Comparison of ENCODE assay signal across 8 cellular contexts in genomic region chr1:196651637-196652215, GRCh38. TPM values are rescaled to one million over a fixed set of nuclear protein-coding genes. Genes with fewer than 3 reads are reported as not detected.
A peak's percentile ranks its signal among the peaks of the same experiment; 100 is the strongest.
DNase-seq lines count a peak whose midpoint lies in the region; ATAC-seq and TF ChIP-seq lines count a peak whose summit lies in the region.

Gene CFH (plus strand): TSS chr1:196652043. CDS start chr1:196652118, 75 bp downstream.

- intact Hi-C loops in CD8-positive, alpha-beta T cell (cut with DNase I, micrococcal nuclease): no loop called here

- no peaks in the 10 kb centered on the region for H3K27me3 Mint-ChIP-seq in CD8-positive, alpha-beta T cell (ENCODE audit: low read depth)
- H3K27me3 Mint-ChIP-seq in nephron progenitor cell (ENCODE audit: low read depth, poor library complexity): no peaks in the 10 kb centered on the region

- H3K27ac Mint-ChIP-seq in CD8-positive, alpha-beta T cell: peak within 1 kb of the TSS; percentile 24
- no peak within 1 kb of the TSS for H3K27ac Mint-ChIP-seq in nephron progenitor cell

- CTCF ChIA-PET in CD8-positive, alpha-beta T cell (lab: Charles Lee): no interaction called here

- peaks cover 6% of the 10 kb centered on the region for H3K4me1 ChIP-seq in CD8-positive, alpha-beta T cell (ENCODE audit: insufficient read depth, low read length)

- H3K9me3 Mint-ChIP-seq in CD8-positive, alpha-beta T cell: no peaks in the 10 kb centered on the region
- no peaks in the 10 kb centered on the region for H3K9me3 Mint-ChIP-seq in nephron progenitor cell

- peak within 1 kb of the TSS; percentile 59 for H3K4me3 Mint-ChIP-seq in CD8-positive, alpha-beta T cell
- H3K4me3 Mint-ChIP-seq in nephron progenitor cell: no peak within 1 kb of the TSS

- POLR2A ChIA-PET in CD8-positive, alpha-beta T cell (lab: Charles Lee): no interaction called here

- H3K36me3 ChIP-seq in CD8-positive, alpha-beta T cell (ENCODE audit: insufficient read depth, low read length): no peaks in the 10 kb centered on the region

- H3K4me1 Mint-ChIP-seq in CD8-positive, alpha-beta T cell (ENCODE audit: low read depth): peaks cover 18% of the 10 kb centered on the region
- H3K4me1 Mint-ChIP-seq in nephron progenitor cell: no peaks in the 10 kb centered on the region

- H3K4me3 ChIP-seq in CD8-positive, alpha-beta T cell (ENCODE audit: low read depth, low read length): no peak within 1 kb of the TSS
- H3K4me3 ChIP-seq in epithelial cell of esophagus (ENCODE audit: low read length): peak within 1 kb of the TSS; percentile 35

- H3K27ac ChIP-seq in CD8-positive, alpha-beta T cell (ENCODE audit: low read depth, low read length): no peak within 1 kb of the TSS

- no peaks in the 10 kb centered on the region for H3K27me3 ChIP-seq in CD8-positive, alpha-beta T cell (ENCODE audit: insufficient read depth, low read length)

- no peaks in the 10 kb centered on the region for H3K9me3 ChIP-seq in CD8-positive, alpha-beta T cell (ENCODE audit: low read length)

- ATAC-seq in CD8-positive, alpha-beta T cell: no peak
- ATAC-seq in omental fat pad (ENCODE audit: low FRiP score) (peak; percentile 78), HG03045 (IDR thresholded peaks at IDR 0.05; ENCODE audit: unreplicated experiment) (no peak)

- no peak for TF ChIP-seq CTCF in CD8-positive, alpha-beta T cell (IDR thresholded peaks at IDR 0.05)
- no peak for TF ChIP-seq CTCF in epithelial cell of esophagus (IDR thresholded peaks at IDR 0.05; ENCODE audit: insufficient read depth, low read depth, low read length, missing control alignments)
- TF ChIP-seq CTCF in omental fat pad (IDR thresholded peaks at IDR 0.05): no peak
- TF ChIP-seq CTCF in nephron progenitor cell (IDR thresholded peaks at IDR 0.05): no peak

- H3K36me3 Mint-ChIP-seq in CD8-positive, alpha-beta T cell: no peaks in the 10 kb centered on the region
- H3K36me3 Mint-ChIP-seq in nephron progenitor cell (ENCODE audit: low read depth): no peaks in the 10 kb centered on the region

- no peak for DNase-seq in CD8-positive, alpha-beta T cell
- DNase-seq in RPMI7951 (ENCODE audit: low read depth) (peak; percentile 64), epithelial cell of esophagus (ENCODE audit: low read depth) (peak; percentile 55), omental fat pad (ENCODE audit: low spot score) (no peak), nephron progenitor cell (no peak), DMS79 (lab: John Stamatoyannopoulos, UW) (no peak)
- DNase-seq in activated naive CD4-positive, alpha-beta T cell (lab: John Stamatoyannopoulos, UW): no peak

RNA-seq across cellular contexts. Expression of gene CFH, which starts in this region (rescaled TPM):
- total RNA-seq in CD8-positive, alpha-beta T cell: 1 to 10 TPM; 1.3 to 2.6 TPM
- 2.3 and 2.9 TPM in 2 replicates for total RNA-seq in RPMI7951 (2014; rRNA removed; shearing (Covaris generic))
- total RNA-seq in omental fat pad: 100 to 1,000 TPM in 3 of 4 donors, 10 to 100 TPM in 1; 65.1 to 285 (median 127) TPM

Comparison
In these comparisons a context has a peak if more than half of its experiments do, and no peak if none do; other contexts are left out.
1. RNA of gene CFH (total RNA-seq): 65.1 to 285 TPM in omental fat pad; 2.3 to 2.9 TPM in RPMI7951 and 1.3 to 2.6 TPM in CD8-positive, alpha-beta T cell; every median in the first group is over 10 times any median in the second.
2. DNase-seq: peak in RPMI7951 (single experiment) and epithelial cell of esophagus (single experiment); none in CD8-positive, alpha-beta T cell (0 of 7), omental fat pad (single experiment), activated naive CD4-positive, alpha-beta T cell (0 of 4), nephron progenitor cell (single experiment) and DMS79 (single experiment).